Comparison of ENCODE assay signal across 2 cellular contexts in the genomic region with DNA sequence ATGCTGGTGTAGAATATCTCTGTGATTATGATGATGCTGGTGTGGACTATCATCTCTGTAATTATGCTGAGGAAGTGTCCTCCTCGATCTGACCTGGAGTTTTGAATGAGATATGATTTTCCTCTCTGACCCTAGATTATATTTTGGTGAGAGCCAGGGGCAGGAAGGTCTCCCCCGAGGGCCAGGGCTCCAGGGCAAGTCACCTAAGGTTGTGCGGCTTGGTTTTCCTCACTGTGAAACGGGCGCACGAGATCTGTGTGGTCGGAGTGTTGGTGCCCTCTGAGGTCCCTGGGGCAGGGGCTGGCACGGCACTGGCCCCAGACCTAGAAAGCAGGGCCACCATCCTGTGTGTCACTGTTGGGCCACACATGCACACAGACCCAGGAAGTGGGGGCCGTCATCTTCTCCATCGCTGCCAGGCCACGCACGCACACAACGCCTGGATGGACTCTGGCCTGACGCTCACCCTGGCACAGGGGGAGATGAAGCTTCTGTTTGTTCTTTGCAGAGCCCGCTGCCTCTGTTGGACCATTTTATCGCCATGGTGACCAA.
TF ChIP-seq lines count a peak whose summit lies in the region.

No MANE protein-coding gene starts in this region.

TF ChIP-seq in SK-N-SH, 30 proteins besides CTCF, POLR2A, EP300 and RAD21 (continued from another document):
- TF ChIP-seq, protein P1, sequence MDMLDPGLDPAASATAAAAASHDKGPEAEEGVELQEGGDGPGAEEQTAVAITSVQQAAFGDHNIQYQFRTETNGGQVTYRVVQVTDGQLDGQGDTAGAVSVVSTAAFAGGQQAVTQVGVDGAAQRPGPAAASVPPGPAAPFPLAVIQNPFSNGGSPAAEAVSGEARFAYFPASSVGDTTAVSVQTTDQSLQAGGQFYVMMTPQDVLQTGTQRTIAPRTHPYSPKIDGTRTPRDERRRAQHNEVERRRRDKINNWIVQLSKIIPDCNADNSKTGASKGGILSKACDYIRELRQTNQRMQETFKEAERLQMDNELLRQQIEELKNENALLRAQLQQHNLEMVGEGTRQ (IDR thresholded peaks at IDR 0.05; ENCODE audit: borderline replicate concordance, low read depth, low read length) = no peak
- no peak for TF ChIP-seq NRF1 (IDR thresholded peaks at IDR 0.05; ENCODE audit: low read depth, low read length)
- no peak for TF ChIP-seq JUND (IDR thresholded peaks at IDR 0.05)
- TF ChIP-seq, protein P2, sequence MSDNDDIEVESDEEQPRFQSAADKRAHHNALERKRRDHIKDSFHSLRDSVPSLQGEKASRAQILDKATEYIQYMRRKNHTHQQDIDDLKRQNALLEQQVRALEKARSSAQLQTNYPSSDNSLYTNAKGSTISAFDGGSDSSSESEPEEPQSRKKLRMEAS (IDR thresholded peaks at IDR 0.05; ENCODE audit: low read depth) = no peak
- TF ChIP-seq FOXJ3 (CRISPR knock-in tag; IDR thresholded peaks at IDR 0.05) = no peak
- TF ChIP-seq FOXM1 (IDR thresholded peaks at IDR 0.05; ENCODE audit: low read depth) = no peak
- no peak for TF ChIP-seq TEAD4 (IDR thresholded peaks at IDR 0.05; ENCODE audit: borderline replicate concordance, insufficient read depth)
- no peak for TF ChIP-seq SIN3A (IDR thresholded peaks at IDR 0.05; ENCODE audit: borderline replicate concordance, low read depth, low read length)

TF ChIP-seq in SK-N-SH treated with all-trans-retinoic acid at 6 μM for 48 hours, 23 proteins besides CTCF, POLR2A, EP300 and RAD21 (continued from another document):
- TF ChIP-seq, protein P3, sequence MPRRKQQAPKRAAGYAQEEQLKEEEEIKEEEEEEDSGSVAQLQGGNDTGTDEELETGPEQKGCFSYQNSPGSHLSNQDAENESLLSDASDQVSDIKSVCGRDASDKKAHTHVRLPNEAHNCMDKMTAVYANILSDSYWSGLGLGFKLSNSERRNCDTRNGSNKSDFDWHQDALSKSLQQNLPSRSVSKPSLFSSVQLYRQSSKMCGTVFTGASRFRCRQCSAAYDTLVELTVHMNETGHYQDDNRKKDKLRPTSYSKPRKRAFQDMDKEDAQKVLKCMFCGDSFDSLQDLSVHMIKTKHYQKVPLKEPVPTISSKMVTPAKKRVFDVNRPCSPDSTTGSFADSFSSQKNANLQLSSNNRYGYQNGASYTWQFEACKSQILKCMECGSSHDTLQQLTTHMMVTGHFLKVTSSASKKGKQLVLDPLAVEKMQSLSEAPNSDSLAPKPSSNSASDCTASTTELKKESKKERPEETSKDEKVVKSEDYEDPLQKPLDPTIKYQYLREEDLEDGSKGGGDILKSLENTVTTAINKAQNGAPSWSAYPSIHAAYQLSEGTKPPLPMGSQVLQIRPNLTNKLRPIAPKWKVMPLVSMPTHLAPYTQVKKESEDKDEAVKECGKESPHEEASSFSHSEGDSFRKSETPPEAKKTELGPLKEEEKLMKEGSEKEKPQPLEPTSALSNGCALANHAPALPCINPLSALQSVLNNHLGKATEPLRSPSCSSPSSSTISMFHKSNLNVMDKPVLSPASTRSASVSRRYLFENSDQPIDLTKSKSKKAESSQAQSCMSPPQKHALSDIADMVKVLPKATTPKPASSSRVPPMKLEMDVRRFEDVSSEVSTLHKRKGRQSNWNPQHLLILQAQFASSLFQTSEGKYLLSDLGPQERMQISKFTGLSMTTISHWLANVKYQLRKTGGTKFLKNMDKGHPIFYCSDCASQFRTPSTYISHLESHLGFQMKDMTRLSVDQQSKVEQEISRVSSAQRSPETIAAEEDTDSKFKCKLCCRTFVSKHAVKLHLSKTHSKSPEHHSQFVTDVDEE (CRISPR knock-in tag; IDR thresholded peaks at IDR 0.05) = no peak
- no peak for TF ChIP-seq GLIS3 (CRISPR knock-in tag; IDR thresholded peaks at IDR 0.05)
- TF ChIP-seq RARB (CRISPR knock-in tag; IDR thresholded peaks at IDR 0.05) = no peak
- TF ChIP-seq ZFP30 (CRISPR knock-in tag; IDR thresholded peaks at IDR 0.05) = no peak
- TF ChIP-seq ISL1 (CRISPR knock-in tag; IDR thresholded peaks at IDR 0.05) = no peak
- TF ChIP-seq ZC3H10 (CRISPR knock-in tag; IDR thresholded peaks at IDR 0.05) = no peak
- no peak for TF ChIP-seq ZNF8 (CRISPR knock-in tag; IDR thresholded peaks at IDR 0.05)
- TF ChIP-seq TOX (CRISPR knock-in tag; IDR thresholded peaks at IDR 0.05; ENCODE audit: borderline replicate concordance) = no peak
- no peak for TF ChIP-seq TCF4 (CRISPR knock-in tag; IDR thresholded peaks at IDR 0.05; ENCODE audit: borderline replicate concordance)
- TF ChIP-seq SNAI2 (CRISPR knock-in tag; IDR thresholded peaks at IDR 0.05) = no peak
- no peak for TF ChIP-seq BACH2 (CRISPR knock-in tag; IDR thresholded peaks at IDR 0.05; ENCODE audit: borderline replicate concordance)
- TF ChIP-seq CSDC2 (CRISPR knock-in tag; IDR thresholded peaks at IDR 0.05) = no peak
- TF ChIP-seq, protein P4, sequence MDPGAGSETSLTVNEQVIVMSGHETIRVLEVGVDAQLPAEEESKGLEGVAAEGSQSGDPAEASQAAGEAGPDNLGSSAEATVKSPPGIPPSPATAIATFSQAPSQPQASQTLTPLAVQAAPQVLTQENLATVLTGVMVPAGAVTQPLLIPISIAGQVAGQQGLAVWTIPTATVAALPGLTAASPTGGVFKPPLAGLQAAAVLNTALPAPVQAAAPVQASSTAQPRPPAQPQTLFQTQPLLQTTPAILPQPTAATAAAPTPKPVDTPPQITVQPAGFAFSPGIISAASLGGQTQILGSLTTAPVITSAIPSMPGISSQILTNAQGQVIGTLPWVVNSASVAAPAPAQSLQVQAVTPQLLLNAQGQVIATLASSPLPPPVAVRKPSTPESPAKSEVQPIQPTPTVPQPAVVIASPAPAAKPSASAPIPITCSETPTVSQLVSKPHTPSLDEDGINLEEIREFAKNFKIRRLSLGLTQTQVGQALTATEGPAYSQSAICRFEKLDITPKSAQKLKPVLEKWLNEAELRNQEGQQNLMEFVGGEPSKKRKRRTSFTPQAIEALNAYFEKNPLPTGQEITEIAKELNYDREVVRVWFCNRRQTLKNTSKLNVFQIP (CRISPR knock-in tag; IDR thresholded peaks at IDR 0.05; ENCODE audit: borderline replicate concordance, low read depth) = no peak
- no peak for TF ChIP-seq ZFP3 (CRISPR knock-in tag; IDR thresholded peaks at IDR 0.05)
- TF ChIP-seq ZNF565 (CRISPR knock-in tag; conservative IDR thresholded peaks at IDR 0.05; ENCODE audit: low read depth) = no peak
- TF ChIP-seq, protein P5, sequence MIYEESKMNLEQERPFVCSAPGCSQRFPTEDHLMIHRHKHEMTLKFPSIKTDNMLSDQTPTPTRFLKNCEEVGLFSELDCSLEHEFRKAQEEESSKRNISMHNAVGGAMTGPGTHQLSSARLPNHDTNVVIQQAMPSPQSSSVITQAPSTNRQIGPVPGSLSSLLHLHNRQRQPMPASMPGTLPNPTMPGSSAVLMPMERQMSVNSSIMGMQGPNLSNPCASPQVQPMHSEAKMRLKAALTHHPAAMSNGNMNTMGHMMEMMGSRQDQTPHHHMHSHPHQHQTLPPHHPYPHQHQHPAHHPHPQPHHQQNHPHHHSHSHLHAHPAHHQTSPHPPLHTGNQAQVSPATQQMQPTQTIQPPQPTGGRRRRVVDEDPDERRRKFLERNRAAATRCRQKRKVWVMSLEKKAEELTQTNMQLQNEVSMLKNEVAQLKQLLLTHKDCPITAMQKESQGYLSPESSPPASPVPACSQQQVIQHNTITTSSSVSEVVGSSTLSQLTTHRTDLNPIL (CRISPR knock-in tag; IDR thresholded peaks at IDR 0.05; ENCODE audit: low read depth) = no peak
- TF ChIP-seq PPARA (CRISPR knock-in tag; IDR thresholded peaks at IDR 0.05; ENCODE audit: borderline replicate concordance) = no peak
